In the genomic region with DNA sequence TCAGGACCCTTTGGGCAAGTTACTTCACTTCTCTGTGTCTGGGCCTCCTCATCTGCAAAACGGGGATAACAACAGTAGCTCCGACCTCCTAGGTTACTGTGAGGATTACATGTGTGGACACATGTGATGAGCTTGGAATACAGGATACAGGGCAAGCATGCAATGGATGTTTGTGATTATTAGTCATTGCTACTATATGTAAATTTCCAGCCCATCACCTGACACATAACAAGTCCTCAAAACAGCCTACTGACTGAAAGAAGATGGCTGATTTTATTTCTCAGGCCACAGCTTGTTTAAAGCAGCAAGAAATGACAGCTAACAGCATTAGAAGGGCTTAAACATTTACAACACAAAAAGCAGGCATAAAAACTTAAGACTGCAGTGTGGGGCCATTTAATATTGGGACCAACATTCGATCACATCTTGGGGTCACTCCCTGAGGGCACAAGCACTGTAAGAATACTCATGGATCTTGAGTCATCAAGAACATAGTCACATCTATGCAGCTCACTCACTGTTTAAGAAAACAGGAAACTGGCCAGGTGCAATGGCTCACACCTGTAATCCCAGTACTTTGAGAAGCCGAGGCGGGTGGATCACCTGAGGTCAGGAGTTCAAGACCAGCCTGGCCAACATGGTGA, we compare ENCODE assay signal across 1 cellular context.
TF ChIP-seq lines count a peak whose summit lies in the region.

No MANE protein-coding gene starts in this region.

TF ChIP-seq in IMR-90, 13 proteins besides CTCF, POLR2A, EP300 and RAD21:
- TF ChIP-seq RCOR1 (IDR thresholded peaks at IDR 0.05; ENCODE audit: insufficient replicate concordance, low read length) (no peak), CHD1 (IDR thresholded peaks at IDR 0.05; ENCODE audit: low read depth, low read length) (no peak), CEBPB (IDR thresholded peaks at IDR 0.05; ENCODE audit: low read depth, low read length) (no peak), MAFK (IDR thresholded peaks at IDR 0.05; ENCODE audit: low read depth, low read length) (no peak), MAZ (IDR thresholded peaks at IDR 0.05; ENCODE audit: borderline replicate concordance, low read depth, low read length) (no peak), MXI1 (IDR thresholded peaks at IDR 0.05; ENCODE audit: borderline replicate concordance, low read depth, low read length) (no peak), NFE2L2 (IDR thresholded peaks at IDR 0.05; ENCODE audit: low read depth, low read length) (no peak), RFX5 (IDR thresholded peaks at IDR 0.05; ENCODE audit: low read depth, low read length) (no peak)
- TF ChIP-seq, protein P1, sequence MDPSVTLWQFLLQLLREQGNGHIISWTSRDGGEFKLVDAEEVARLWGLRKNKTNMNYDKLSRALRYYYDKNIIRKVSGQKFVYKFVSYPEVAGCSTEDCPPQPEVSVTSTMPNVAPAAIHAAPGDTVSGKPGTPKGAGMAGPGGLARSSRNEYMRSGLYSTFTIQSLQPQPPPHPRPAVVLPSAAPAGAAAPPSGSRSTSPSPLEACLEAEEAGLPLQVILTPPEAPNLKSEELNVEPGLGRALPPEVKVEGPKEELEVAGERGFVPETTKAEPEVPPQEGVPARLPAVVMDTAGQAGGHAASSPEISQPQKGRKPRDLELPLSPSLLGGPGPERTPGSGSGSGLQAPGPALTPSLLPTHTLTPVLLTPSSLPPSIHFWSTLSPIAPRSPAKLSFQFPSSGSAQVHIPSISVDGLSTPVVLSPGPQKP (IDR thresholded peaks at IDR 0.05; ENCODE audit: borderline replicate concordance, low read depth, low read length), result no peak
